Comparison of ENCODE assay signal across 30 cellular contexts in genomic region chr5:6383376-6383775, GRCh38. TPM values are rescaled to one million over a fixed set of nuclear protein-coding genes. Genes with fewer than 3 reads are reported as not detected.
DNase-seq lines count a peak whose midpoint lies in the region; ATAC-seq, FAIRE-seq and TF ChIP-seq lines count a peak whose summit lies in the region.
"Had no signal": no experiment of that assay in that cellular context is flagged by ENCODE, and none has a peak within 500 bp of the region (broad histone marks: within the 10 kb centered on the region; RNA-seq: fewer than 3 reads in every experiment).

No MANE protein-coding gene starts in this region.

- no peak for TF ChIP-seq EP300 in K562 (IDR thresholded peaks at IDR 0.05; ENCODE audit: low read length)

- 3% methylated on average over 6 of the region's 6 CpGs for WGBS in K562 (ENCODE audit: insufficient coverage, low coverage, missing lambda C conversion rate)

- intact Hi-C loops in Right ventricle myocardium inferior (cut with DNase I) (no loop called here), K562 (cut with micrococcal nuclease) (no loop called here)
- intact Hi-C loops in CD4-positive, alpha-beta memory T cell (cut with micrococcal nuclease) = no loop called here

- no peaks in the 10 kb centered on the region for H4K20me1 ChIP-seq in K562 (replicated peaks; ENCODE audit: control insufficient read depth, insufficient read depth, low read length)

- no peaks in the 10 kb centered on the region for H3K9me3 Mint-ChIP-seq in CD4-positive, alpha-beta memory T cell
- H3K9me3 Mint-ChIP-seq: brain, memory B cell, naive B cell had no signal

- H3K27ac Mint-ChIP-seq in CD4-positive, alpha-beta memory T cell = no peak overlapping the region
- H3K27ac Mint-ChIP-seq: memory B cell, T-helper 17 cell had no signal

- no peak for FAIRE-seq in K562 (lab: Jason Lieb, UNC)
- FAIRE-seq: small intestine had no signal

- no peak overlapping the region for H3K27ac ChIP-seq in right atrium auricular region
- no peak overlapping the region for H3K27ac ChIP-seq in K562 (ENCODE audit: extremely low read depth, low read depth, low read length)
- H3K27ac ChIP-seq in CD4-positive, alpha-beta memory T cell (ENCODE audit: low read depth, low read length) = no peak overlapping the region
- H3K27ac ChIP-seq: adrenal gland, foreskin keratinocyte, heart right ventricle, HL-60, upper lobe of right lung had no signal

- no peak overlapping the region for H2AFZ ChIP-seq in K562 (ENCODE audit: low read depth, low read length)

- no peak for TF ChIP-seq CTCF in right atrium auricular region (IDR thresholded peaks at IDR 0.05)
- no peak for TF ChIP-seq CTCF in K562 (IDR thresholded peaks at IDR 0.05 in 2 of 3, conservative IDR thresholded peaks at IDR 0.05 in 1 of 3; ENCODE audit: insufficient read depth in 2 of 3, low read depth in 1 of 3, low read length in 3 of 3)

- H3K4me1 ChIP-seq in right atrium auricular region (peaks cover 0 to 6% of the 10 kb centered on the region in 2 donors), K562 (replicated peaks in 1 of 2; ENCODE audit: control insufficient read depth in 2 of 2, insufficient read depth in 2 of 2, low read length in 2 of 2) (peaks cover 6 to 9% of the 10 kb centered on the region in 2 experiments; a peak in 4 of 5 replicates)
- peaks cover 7% of the 10 kb centered on the region for H3K4me1 ChIP-seq in CD4-positive, alpha-beta memory T cell (ENCODE audit: insufficient read depth, low read length)
- H3K4me1 ChIP-seq: adrenal gland, foreskin keratinocyte had no signal

- H3K4me1 Mint-ChIP-seq in CD4-positive, alpha-beta memory T cell = peaks cover 6 to 11% (median 9%) of the 10 kb centered on the region in 4 donors

- no peak overlapping the region for H3K4me3 ChIP-seq in right atrium auricular region
- no peak overlapping the region for H3K4me3 ChIP-seq in K562
- H3K4me3 ChIP-seq in CD4-positive, alpha-beta memory T cell (ENCODE audit: low read length in 2 of 2) = no peak overlapping the region
- H3K4me3 ChIP-seq: adrenal gland, heart right ventricle, upper lobe of right lung had no signal

- TF ChIP-seq RAD21 in K562 (CRISPR knock-in tag; conservative IDR thresholded peaks at IDR 0.05 in 1 of 2, IDR thresholded peaks at IDR 0.05 in 1 of 2) = no peak

- H3K36me3 ChIP-seq in right atrium auricular region (no peaks in the 10 kb centered on the region), K562 (ENCODE audit: control insufficient read depth, insufficient read depth, low read length) (no peaks in the 10 kb centered on the region)
- H3K36me3 ChIP-seq in CD4-positive, alpha-beta memory T cell (ENCODE audit: insufficient read depth, low read length) = no peaks in the 10 kb centered on the region
- H3K36me3 ChIP-seq: adrenal gland, heart right ventricle, upper lobe of right lung had no signal

- no peak for TF ChIP-seq POLR2A in K562 (conservative IDR thresholded peaks at IDR 0.05)

- H3K4me3 Mint-ChIP-seq in CD4-positive, alpha-beta memory T cell = no peak overlapping the region
- H3K4me3 Mint-ChIP-seq: brain, memory B cell, T-helper 17 cell had no signal

- peak; percentile 30 for DNase-seq in right atrium auricular region (ENCODE audit: low spot score)
- no peak for DNase-seq in Right ventricle myocardium inferior (ENCODE audit: missing footprints)
- DNase-seq in NCI-H345 (lab: John Stamatoyannopoulos, UW) = peak; percentile 90
- no peak for DNase-seq in K562 (ENCODE audit: extremely low read depth in 1 of 4, low spot score in 3 of 4)
- no peak for DNase-seq in stimulated activated naive CD4-positive, alpha-beta T cell treated with Interleukin-2 at 50 U/mL for 16 hours (lab: John Stamatoyannopoulos, UW)
- DNase-seq in CD4-positive, alpha-beta memory T cell = no peak
- DNase-seq: ACHN; activated CD4-positive, alpha-beta T cell treated with anti-CD3 and anti-CD28 coated beads for 1 hour; activated naive CD4-positive, alpha-beta T cell treated with Interleukin-2 at 50 U/mL for 16 hours; activated T-cell treated with anti-CD3 and anti-CD28 coated beads, Interleukin-2, amount 50 U/mL, for 1 hour; C1 segment of cervical spinal cord; Calu3; effector CD8-positive, alpha-beta T cell; foreskin keratinocyte; heart right ventricle; left colon; naive B cell; NCI-H1436; NCI-H2227 treated with DMSO at 0.1 percent for 48 hours; nucleus accumbens; stimulated activated CD4-positive, alpha-beta T cell treated with anti-CD3 and anti-CD28 coated beads, Interleukin-1b, Interleukin-23, amount 100 ng/mL, for 48 hours; T-helper 17 cell; upper lobe of right lung had no signal

- no peaks in the 10 kb centered on the region for H3K9me3 ChIP-seq in right atrium auricular region
- no peaks in the 10 kb centered on the region for H3K9me3 ChIP-seq in K562 (replicated peaks; ENCODE audit: control insufficient read depth, insufficient read depth, low read depth, low read length)
- H3K9me3 ChIP-seq in CD4-positive, alpha-beta memory T cell (ENCODE audit: control insufficient read depth in 1 of 2, low read length in 2 of 2) = no peaks in the 10 kb centered on the region
- H3K9me3 ChIP-seq: adrenal gland, heart right ventricle, upper lobe of right lung had no signal

- no peaks in the 10 kb centered on the region for H3K9me1 ChIP-seq in K562 (ENCODE audit: control insufficient read depth, insufficient read depth, low read length)

- peaks cover under 1% of the 10 kb centered on the region; the same call in 2 of the 3 replicates for H3K79me2 ChIP-seq in K562 (ENCODE audit: control insufficient read depth, insufficient read depth, low read length)

- H3K4me2 ChIP-seq in K562 (ENCODE audit: insufficient read depth, low read length) = no peak overlapping the region

- peaks cover 5 to 10% of the 10 kb centered on the region in 2 donors for H3K27me3 Mint-ChIP-seq in CD4-positive, alpha-beta memory T cell

- CTCF ChIA-PET in K562 (lab: Yijun Ruan, JAX; ENCODE audit: low intra/inter-chr PET ratio) = no interaction called here
- CTCF ChIA-PET in CD4-positive, alpha-beta memory T cell (lab: Charles Lee; ENCODE audit: partially characterized antibody) = interaction anchor here (1.2 kb wide), 1 partner anchor 9 kb away, joined by 3 read pairs; no protein-coding TSS in a partner anchor

- H3K27me3 ChIP-seq in right atrium auricular region (no peaks in the 10 kb centered on the region), K562 (ENCODE audit: control insufficient read depth in 2 of 2, insufficient read depth in 2 of 2, low read length in 2 of 2) (peaks cover 20 to 25% of the 10 kb centered on the region in 2 experiments)
- no peaks in the 10 kb centered on the region for H3K27me3 ChIP-seq in CD4-positive, alpha-beta memory T cell (ENCODE audit: insufficient read depth, low read length)
- H3K27me3 ChIP-seq: adrenal gland, foreskin keratinocyte had no signal

- H3K9ac ChIP-seq in K562 (ENCODE audit: insufficient read depth in 1 of 2, low read depth in 2 of 2, low read length in 2 of 2) = peak overlapping the region in 1 of 2 experiments; percentile 54; a peak in 1 of 4 replicates

- ATAC-seq in Right ventricle myocardium inferior (no peak), K562 (no peak), GM19463 (IDR thresholded peaks at IDR 0.05; ENCODE audit: unreplicated experiment) (no peak)
- ATAC-seq: foreskin keratinocyte, HCT116, heart right ventricle, left colon, T-helper 17 cell, upper lobe of right lung had no signal

- no TSS peak for BruUV-seq in K562 (replicated peaks; lab: Mats Ljungman, UMichigan)

- POLR2A ChIA-PET in K562 (lab: Yijun Ruan, JAX) = interaction anchor here (0.7 to 1.7 kb wide), 4 partner anchors 14 to 150 kb away, joined by 3 to 7 read pairs (median 3); no protein-coding TSS in a partner anchor
- POLR2A ChIA-PET in CD4-positive, alpha-beta memory T cell (lab: Charles Lee; ENCODE audit: partially characterized antibody) = no interaction called here

- in situ Hi-C loops in K562 (cut with MboI) = no loop called here

- peaks cover 2 to 5% of the 10 kb centered on the region in 2 donors for H3K36me3 Mint-ChIP-seq in CD4-positive, alpha-beta memory T cell
- H3K36me3 Mint-ChIP-seq: brain, memory B cell had no signal

TF ChIP-seq in K562, 482 proteins besides CTCF, POLR2A, EP300 and RAD21:
- peak; percentile 17; the same call in 1 of the 2 replicates for TF ChIP-seq USF2 (CRISPR knock-in tag; IDR thresholded peaks at IDR 0.05)
- TF ChIP-seq NFIC (IDR thresholded peaks at IDR 0.05) = peak; percentile 65
- TF ChIP-seq ZZZ3 (IDR thresholded peaks at IDR 0.05) = no peak

RNA-seq across cellular contexts. Expression of gene MED10, which starts 5.0 kb away (rescaled TPM):
- total RNA-seq in right atrium auricular region = 10 to 100 TPM; 14.2 to 17.4 TPM
- total RNA-seq in Right ventricle myocardium inferior = 28.9 TPM
- 44.1 and 73.3 TPM in 2 replicates for total RNA-seq in K562 (2011; cell fraction: chromatin; rRNA removed; ENCODE audit: low replicate concordance)
- total RNA-seq in K562 (2011; cell fraction: nucleolus; rRNA removed) = 38.2 and 47.2 TPM in 2 replicates
- 43.8 and 50.4 TPM in 2 replicates for total RNA-seq in K562 (2011; cell fraction: nucleoplasm; rRNA removed)
- 36.1 and 51.0 TPM in 2 replicates for total RNA-seq in K562 (2014; rRNA removed)
- 23.8 and 25.7 TPM in 2 replicates for total RNA-seq in K562 (2014; rRNA removed; fragmentation: Illumina TruSeq; extraction: Trizol)
- total RNA-seq in K562 (2015; rRNA removed; fragmentation: Illumina TruSeq; extraction: Trizol) = 28.4 and 33.6 TPM in 2 replicates
- 52.0 and 62.3 TPM in 2 replicates for total RNA-seq in K562 (2021)
- polyA plus RNA-seq in K562 (2011; rRNA removed) = 49.9 and 58.8 TPM in 2 replicates
- 51.3 and 58.8 TPM in 2 replicates for polyA plus RNA-seq in K562 (2011; cell fraction: cytosol; rRNA removed)
- 70.4 and 86.1 TPM in 2 replicates for polyA plus RNA-seq in K562 (2011; cell fraction: nucleus; rRNA removed)
- polyA plus RNA-seq in K562 (2012) = 68.1 and 71.4 TPM in 2 replicates
- 60.6 and 72.2 TPM in 2 replicates for polyA plus RNA-seq in K562 (2014; fragmentation: Illumina TruSeq; extraction: Trizol)
- 10 to 100 TPM; 45.0 to 72.5 TPM for polyA plus RNA-seq in K562 (2014; fragmentation: Nextera tagmentation; extraction: Ambion mirVana)
- 78.5 and 83.4 TPM in 2 replicates for polyA plus RNA-seq in K562 (2014; rRNA removed)
- 18.9 and 20.4 TPM in 2 replicates for polyA minus RNA-seq in K562 (2011; rRNA and poly(A)+ RNA removed)
- polyA minus RNA-seq in K562 (2011; cell fraction: cytosol; rRNA and poly(A)+ RNA removed) = 11.6 and 15.7 TPM in 2 replicates
- 41.7 and 72.9 TPM in 2 replicates for polyA minus RNA-seq in K562 (2011; cell fraction: nucleus; rRNA and poly(A)+ RNA removed)
- 10 to 100 TPM; 61.2 to 64.7 TPM for total RNA-seq in CD4-positive, alpha-beta memory T cell
- polyA plus RNA-seq in CD4-positive, alpha-beta memory T cell = 100 to 1,000 TPM; 105 to 147 TPM

Comparison
In these comparisons a context has a peak if more than half of its experiments do, and no peak if none do; other contexts are left out.
1. DNase-seq: peak in right atrium auricular region (single experiment) and NCI-H345 (single experiment); none in Right ventricle myocardium inferior (single experiment), K562 (0 of 4), stimulated activated naive CD4-positive, alpha-beta T cell treated with Interleukin-2 at 50 U/mL for 16 hours (single experiment) and CD4-positive, alpha-beta memory T cell (0 of 5).